In the genomic region with DNA sequence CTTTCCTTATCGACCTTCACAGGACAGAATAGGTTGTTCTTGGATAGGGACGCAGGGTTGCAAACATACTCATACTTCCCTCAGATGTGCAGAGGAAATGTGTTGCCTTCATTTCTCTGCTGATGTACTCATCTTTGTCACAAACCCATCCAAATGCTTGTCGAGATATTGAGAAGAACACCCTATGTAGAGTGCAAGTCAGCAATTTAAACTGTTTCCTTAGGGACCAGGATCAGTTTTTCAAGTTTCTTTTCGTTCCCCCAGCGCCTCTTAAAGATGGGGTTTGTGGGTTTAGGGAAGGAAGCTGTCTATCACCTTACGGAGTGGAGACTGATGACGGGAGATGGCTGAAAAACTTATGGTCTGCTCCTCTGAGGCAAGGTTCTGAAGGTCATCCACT, we compare ENCODE assay signal across 15 cellular contexts.
DNase-seq lines count a peak whose midpoint lies in the region; ATAC-seq, FAIRE-seq and TF ChIP-seq lines count a peak whose summit lies in the region.
"Had no signal": no experiment of that assay in that cellular context is flagged by ENCODE, and none has a peak within 500 bp of the region (broad histone marks: within the 10 kb centered on the region; RNA-seq: fewer than 3 reads in every experiment).

No MANE protein-coding gene starts in this region.

- H2BK15ac ChIP-seq in IMR-90 (ENCODE audit: low read depth, low read length), result no peak overlapping the region

- H3K23ac ChIP-seq in IMR-90 (ENCODE audit: low read depth, low read length), result no peak overlapping the region

- H4K20me1 ChIP-seq in GM23248 (ENCODE audit: insufficient read depth) (no peaks in the 10 kb centered on the region), IMR-90 (ENCODE audit: insufficient read depth, low read length) (no peaks in the 10 kb centered on the region)

- H2AFZ ChIP-seq in GM23248 (no peak overlapping the region), IMR-90 (replicated peaks; ENCODE audit: low read length, poor library complexity) (no peak overlapping the region)

- no peaks in the 10 kb centered on the region for H3K79me2 ChIP-seq in GM23248 (ENCODE audit: insufficient read depth)

- no peak overlapping the region for H4K5ac ChIP-seq in IMR-90 (ENCODE audit: low read depth, low read length)

- FAIRE-seq in bronchial epithelial cell (lab: Jason Lieb, UNC), result peak; percentile 64
- FAIRE-seq: H1, K562 had no signal

- H2AK5ac ChIP-seq in IMR-90 (ENCODE audit: low read depth, low read length), result 0 out of 2 replicates have a peak overlapping the region, but pooled peaks have one; percentile 15

- dilution Hi-C loops in IMR-90 (cut with HindIII; ENCODE audit: low sequenced_read_pairs, unreplicated experiment), result no loop called here

- peaks cover 24% of the 10 kb centered on the region for H3F3A ChIP-seq in GM23248 (ENCODE audit: insufficient read depth)

- intact Hi-C loops in IMR-90 (cut with micrococcal nuclease), result loop anchor here (5.0 kb wide), 2 partner anchors 166 to 871 kb away; no protein-coding TSS in a partner anchor
- intact Hi-C loops in left lung (cut with DNase I), result no loop called here

- no peak overlapping the region for H3K9ac ChIP-seq in GM23248
- no peak overlapping the region for H3K9ac ChIP-seq in IMR-90 (ENCODE audit: low read depth, low read length)

- H2BK20ac ChIP-seq in IMR-90 (ENCODE audit: low read depth, low read length), result 0 out of 2 replicates have a peak overlapping the region, but pooled peaks have one; percentile 47

- no peak overlapping the region for H2BK5ac ChIP-seq in IMR-90 (ENCODE audit: low read depth, low read length, poor library complexity, severe bottlenecking)

- H3K9me1 ChIP-seq in IMR-90 (ENCODE audit: insufficient read depth, low read length), result no peaks in the 10 kb centered on the region

- no peaks in the 10 kb centered on the region for H3K4me1 Mint-ChIP-seq in activated T-cell treated with anti-CD3 and anti-CD28 coated beads, Interleukin-2, amount 50 U/mL, for 24 hours (ENCODE audit: low read depth)

- DNase-seq in GM23248 (no peak), IMR-90 (no peak), bronchial epithelial cell (ENCODE audit: low read depth) (no peak), left lung (no peak)
- DNase-seq in activated T-cell treated with anti-CD3 and anti-CD28 coated beads, Interleukin-2, amount 50 U/mL, for 24 hours, result no peak
- DNase-seq: AML-193; Calu3; CD4-positive, alpha-beta memory T cell; DMS79 treated with DMSO at 0.1 percent for 48 hours; GF-D8 had no signal

- H3K9me2 ChIP-seq in GM23248 (ENCODE audit: insufficient read depth), result no peaks in the 10 kb centered on the region

- 0 out of 2 replicates have a peak overlapping the region, but pooled peaks have one; percentile 9 for H3K27ac ChIP-seq in GM23248
- H3K27ac ChIP-seq in IMR-90 (ENCODE audit: insufficient read depth, low read length), result no peak overlapping the region
- H3K27ac ChIP-seq in left lung, result no peak overlapping the region
- H3K27ac ChIP-seq: C4-2B had no signal

- H2BK120ac ChIP-seq in IMR-90 (ENCODE audit: low read depth, low read length), result 0 out of 2 replicates have a peak overlapping the region, but pooled peaks have one; percentile 16

- H3K4me1 ChIP-seq in GM23248 (ENCODE audit: insufficient read depth), result peaks cover 24% of the 10 kb centered on the region
- peaks cover 6% of the 10 kb centered on the region for H3K4me1 ChIP-seq in IMR-90 (ENCODE audit: control insufficient read depth, insufficient read depth, low read length)
- H3K4me1 ChIP-seq in left lung, result no peaks in the 10 kb centered on the region
- H3K4me1 ChIP-seq: HAP-1 had no signal

- no peak overlapping the region for H3K4me3 Mint-ChIP-seq in activated T-cell treated with anti-CD3 and anti-CD28 coated beads, Interleukin-2, amount 50 U/mL, for 24 hours
- H3K4me3 Mint-ChIP-seq: CD4-positive, alpha-beta memory T cell had no signal

- in situ Hi-C loops in GM23248 (cut with MboI) (no loop called here), IMR-90 (cut with MboI; ENCODE audit: low sequenced_read_pairs) (no loop called here)

- H2AK9ac ChIP-seq in IMR-90 (replicated peaks; ENCODE audit: low read depth, low read length, poor library complexity), result no peak overlapping the region

- no peaks in the 10 kb centered on the region for H3K79me1 ChIP-seq in IMR-90 (ENCODE audit: low read depth in 1 of 2, low read length in 2 of 2)

- no peaks in the 10 kb centered on the region for H3K9me3 ChIP-seq in GM23248 (ENCODE audit: low read depth)
- H3K9me3 ChIP-seq in IMR-90 (ENCODE audit: control insufficient read depth, insufficient read depth, low read length), result no peaks in the 10 kb centered on the region
- H3K9me3 ChIP-seq in left lung, result no peaks in the 10 kb centered on the region
- H3K9me3 ChIP-seq: HAP-1 had no signal

- TF ChIP-seq POLR2A in IMR-90 (IDR thresholded peaks at IDR 0.05; ENCODE audit: low read depth, low read length), result no peak

- H3K18ac ChIP-seq in IMR-90 (ENCODE audit: low read depth, low read length), result no peak overlapping the region

- CTCF ChIA-PET in IMR-90 (lab: Yijun Ruan, JAX), result no interaction called here

- H3K27me3 Mint-ChIP-seq in activated T-cell treated with anti-CD3 and anti-CD28 coated beads, Interleukin-2, amount 50 U/mL, for 24 hours, result peaks cover 11% of the 10 kb centered on the region

- no peak overlapping the region for H3K4me3 ChIP-seq in GM23248
- H3K4me3 ChIP-seq in IMR-90 (ENCODE audit: insufficient read depth, low read depth, low read length), result no peak overlapping the region
- H3K4me3 ChIP-seq in bronchial epithelial cell (ENCODE audit: low read depth, low read length), result no peak overlapping the region
- H3K4me3 ChIP-seq in left lung, result no peak overlapping the region
- H3K4me3 ChIP-seq: HAP-1, K562 had no signal

- no peak overlapping the region for H3K27ac Mint-ChIP-seq in activated T-cell treated with anti-CD3 and anti-CD28 coated beads, Interleukin-2, amount 50 U/mL, for 24 hours
- H3K27ac Mint-ChIP-seq: CD4-positive, alpha-beta memory T cell had no signal

- H3K36me3 Mint-ChIP-seq in activated T-cell treated with anti-CD3 and anti-CD28 coated beads, Interleukin-2, amount 50 U/mL, for 24 hours (ENCODE audit: low read depth), result no peaks in the 10 kb centered on the region
- H3K36me3 Mint-ChIP-seq: CD4-positive, alpha-beta memory T cell had no signal

- no peak overlapping the region for H3K4ac ChIP-seq in IMR-90 (ENCODE audit: low read depth, low read length)

- H3K9me3 Mint-ChIP-seq in activated T-cell treated with anti-CD3 and anti-CD28 coated beads, Interleukin-2, amount 50 U/mL, for 24 hours, result no peaks in the 10 kb centered on the region

- no peak overlapping the region for H4K91ac ChIP-seq in IMR-90 (ENCODE audit: insufficient read depth, low read depth, low read length)

- H3K14ac ChIP-seq in IMR-90 (replicated peaks; ENCODE audit: low read depth, low read length), result no peak overlapping the region

- H3K4me2 ChIP-seq in GM23248 (ENCODE audit: unreplicated experiment) (no peak overlapping the region), IMR-90 (ENCODE audit: low read depth, low read length) (no peak overlapping the region)

- 96 to 99% methylated on average over 7 of the region's 7 CpGs for WGBS in GM23248 (ENCODE audit: low coverage in 1 of 2, low lambda C conversion rate in 2 of 2, missing lambda C conversion rate in 2 of 2), 2 experiments
- WGBS in IMR-90 (ENCODE audit: extremely low coverage in 2 of 2, insufficient read length in 1 of 2), 2 experiments, result no CpG with 5 or more reads among the region's 7 CpGs

- H3K27me3 ChIP-seq in GM23248 (replicated peaks; ENCODE audit: insufficient read depth) (no peaks in the 10 kb centered on the region), IMR-90 (ENCODE audit: control insufficient read depth, insufficient read depth, low read length) (no peaks in the 10 kb centered on the region), bronchial epithelial cell (ENCODE audit: control insufficient read depth, insufficient read depth, low read length) (no peaks in the 10 kb centered on the region), left lung (no peaks in the 10 kb centered on the region)

- TF ChIP-seq RAD21 in IMR-90 (IDR thresholded peaks at IDR 0.05; ENCODE audit: low read length), result no peak

- no TSS peak for BruUV-seq in IMR-90 (replicated peaks; lab: Mats Ljungman, UMichigan)

- no peak overlapping the region for H3K56ac ChIP-seq in IMR-90 (ENCODE audit: extremely low read depth, insufficient read depth, low read length)

- ATAC-seq in IMR-90 (ENCODE audit: low read depth) (no peak), left lung (no peak), GM21619 (IDR thresholded peaks at IDR 0.05; ENCODE audit: unreplicated experiment) (no peak)
- ATAC-seq: K562 had no signal

- TF ChIP-seq CTCF in IMR-90 (conservative IDR thresholded peaks at IDR 0.05; ENCODE audit: low read depth, low read length) (no peak), bronchial epithelial cell (IDR thresholded peaks at IDR 0.05; ENCODE audit: insufficient read depth, low read length, severe bottlenecking) (no peak), left lung (IDR thresholded peaks at IDR 0.05) (no peak)

- H4K8ac ChIP-seq in IMR-90 (ENCODE audit: low read depth in 2 of 2, low read length in 2 of 2), result no peak overlapping the region

- POLR2A ChIA-PET in IMR-90 (lab: Charles Lee; ENCODE audit: unreplicated experiment), result no interaction called here

- H3K36me3 ChIP-seq in GM23248 (ENCODE audit: low read depth) (no peaks in the 10 kb centered on the region), IMR-90 (ENCODE audit: control insufficient read depth, insufficient read depth, low read length) (no peaks in the 10 kb centered on the region), bronchial epithelial cell (ENCODE audit: control insufficient read depth, insufficient read depth, low read length) (no peaks in the 10 kb centered on the region), left lung (no peaks in the 10 kb centered on the region)
- H3K36me3 ChIP-seq: HAP-1 had no signal

TF ChIP-seq in IMR-90, 13 proteins besides CTCF, POLR2A, EP300 and RAD21:
- TF ChIP-seq BHLHE40 (IDR thresholded peaks at IDR 0.05; ENCODE audit: low read depth, low read length), result no peak
- no peak for TF ChIP-seq FOS (IDR thresholded peaks at IDR 0.05; ENCODE audit: low read depth, low read length)
- peak; percentile 46 for TF ChIP-seq MAFK (IDR thresholded peaks at IDR 0.05; ENCODE audit: low read depth, low read length)
